ENCODE assay signal across 16 cellular contexts in genomic region chr12:82524020-82524419, GRCh38.
DNase-seq lines count a peak whose midpoint lies in the region; ATAC-seq, FAIRE-seq and TF ChIP-seq lines count a peak whose summit lies in the region.
"Had no signal": no experiment of that assay in that cellular context is flagged by ENCODE, and none has a peak within 500 bp of the region (broad histone marks: within the 10 kb centered on the region; RNA-seq: fewer than 3 reads in every experiment).

No MANE protein-coding gene starts in this region.

- no peaks in the 10 kb centered on the region for H3K9me3 ChIP-seq in neuron (ENCODE audit: low read length)

- no peak for FAIRE-seq in H54 (lab: Jason Lieb, UNC)
- FAIRE-seq: astrocyte, endometrium had no signal

- H3K27me3 ChIP-seq in neuron (ENCODE audit: insufficient read depth, low read length), result no peaks in the 10 kb centered on the region

- ATAC-seq in GM19043 (IDR thresholded peaks at IDR 0.05; ENCODE audit: low read depth, unreplicated experiment) (peak; percentile 69), HG02840 (IDR thresholded peaks at IDR 0.05; ENCODE audit: low FRiP score, unreplicated experiment) (peak; percentile 67)

- H3K4me3 ChIP-seq in neuron (ENCODE audit: low read length), result no peak overlapping the region

- no peaks in the 10 kb centered on the region for H3K36me3 ChIP-seq in neuron (ENCODE audit: insufficient read depth, low read length)

- peak overlapping the region; percentile 43 for H2AFZ ChIP-seq in neuron (ENCODE audit: low read depth, low read length)

- DNase-seq in caudate nucleus (lab: John Stamatoyannopoulos, UW) (no peak), H54 (ENCODE audit: insufficient read length, low spot score) (no peak), HPDE6-E6E7 (ENCODE audit: extremely low spot score) (no peak)
- no peak for DNase-seq in stimulated activated CD4-positive, alpha-beta T cell treated with anti-CD3 and anti-CD28 coated beads, Interleukin-12 subunit alpha, Interleukin-12 subunit beta, amount 100 ng/mL, for 4 hours
- DNase-seq in central memory CD4-positive, alpha-beta T cell, result no peak
- DNase-seq: activated CD4-positive, CD25-positive, alpha-beta regulatory T cell treated with anti-CD3 and anti-CD28 coated beads, Interleukin-2, amount 50 U/mL, for 72 hours; activated T-cell treated with anti-CD3 and anti-CD28 coated beads, Interleukin-2, amount 50 U/mL, for 1 hour; IMR-90; NCI-H1436 treated with DMSO at 0.1 percent for 48 hours; NCI-H748 treated with DMSO at 0.1 percent for 48 hours had no signal

- H3K27ac ChIP-seq in caudate nucleus (ENCODE audit: low read depth, low read length), result peak overlapping the region; percentile 60
- H3K27ac ChIP-seq: C4-2B had no signal

- TF ChIP-seq POLR2A in H54 (IDR thresholded peaks at IDR 0.05; ENCODE audit: low read depth, low read length), result no peak

- H3K4me1 ChIP-seq in neuron (ENCODE audit: insufficient read depth, low read length), result peaks cover 3% of the 10 kb centered on the region
